In the genomic region with DNA sequence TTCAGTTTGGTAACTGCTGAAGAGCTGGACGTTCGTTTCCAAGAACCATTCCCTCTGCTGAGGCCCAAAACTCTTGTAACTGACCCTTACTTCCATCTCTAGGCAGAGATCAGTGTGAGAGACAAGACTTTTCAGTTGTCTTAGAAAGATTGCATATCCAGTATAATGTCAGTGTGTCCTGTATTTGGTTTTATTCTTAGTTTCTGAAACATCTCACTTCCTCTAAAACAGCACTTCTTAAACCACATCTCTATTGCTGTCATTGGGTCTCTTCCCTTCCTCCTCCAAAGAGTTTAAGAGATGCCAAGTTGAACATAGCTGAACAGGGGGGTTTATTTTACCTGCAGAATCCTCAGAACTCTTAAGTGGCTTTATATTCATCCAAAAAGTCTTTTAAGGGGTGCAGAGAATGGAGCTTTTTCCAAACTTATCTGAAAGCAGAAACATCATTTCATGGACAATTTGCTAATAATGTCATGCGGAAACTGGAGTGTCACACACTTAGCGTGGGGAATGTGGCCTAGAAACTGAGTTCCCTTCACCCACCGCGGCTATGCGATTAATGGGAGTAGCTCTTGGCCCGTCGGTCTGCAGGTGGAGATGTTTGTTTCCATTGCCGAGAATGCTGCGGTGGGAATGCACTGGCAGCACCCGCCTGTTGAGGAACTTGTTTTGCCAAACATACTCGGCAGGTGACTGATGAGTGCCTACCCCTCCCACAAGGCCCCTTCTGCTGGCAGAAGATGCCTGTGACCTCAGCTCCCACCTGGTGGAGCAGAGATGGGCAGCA, we compare ENCODE assay signal across 13 cellular contexts.
DNase-seq lines count a peak whose midpoint lies in the region; ATAC-seq and TF ChIP-seq lines count a peak whose summit lies in the region.
"Had no signal": no experiment of that assay in that cellular context is flagged by ENCODE, and none has a peak within 500 bp of the region (broad histone marks: within the 10 kb centered on the region; RNA-seq: fewer than 3 reads in every experiment).

No MANE protein-coding gene starts in this region.

- DNase-seq in Right ventricle myocardium inferior (ENCODE audit: missing footprints) (peak; percentile 32), left ventricle myocardium inferior (no peak), NOMO-1 (lab: John Stamatoyannopoulos, UW; ENCODE audit: unreplicated experiment in 2 of 2) (peak; percentile 41 to 91), ureter (ENCODE audit: low spot score) (peak; percentile 35), prostate gland (ENCODE audit: low spot score) (no peak), RWPE1 (ENCODE audit: low spot score) (no peak), HFFc6 (no peak)
- DNase-seq: activated naive CD4-positive, alpha-beta T cell treated with anti-CD3 and anti-CD28 coated beads, Interleukin-2, amount 50 U/mL, for 16 hours; NCI-H1092 had no signal

- no peak overlapping the region for H3K4me3 ChIP-seq in left ventricle myocardium inferior
- H3K4me3 ChIP-seq in prostate gland: no peak overlapping the region
- H3K4me3 ChIP-seq: A549, tibial nerve had no signal

- H3K36me3 ChIP-seq in left ventricle myocardium inferior (peaks cover 19% of the 10 kb centered on the region), prostate gland (no peaks in the 10 kb centered on the region)

- H3K4me1 ChIP-seq in left ventricle myocardium inferior (peaks cover 21% of the 10 kb centered on the region), prostate gland (replicated peaks) (no peaks in the 10 kb centered on the region)

- H3K27me3 ChIP-seq in left ventricle myocardium inferior (ENCODE audit: low read depth) (no peaks in the 10 kb centered on the region), prostate gland (replicated peaks; ENCODE audit: insufficient read depth) (no peaks in the 10 kb centered on the region)
- H3K27me3 ChIP-seq: tibial nerve had no signal

- WGBS in prostate gland: 66% methylated on average over 13 of the region's 13 CpGs

- H3K27ac Mint-ChIP-seq in HFFc6: no peak overlapping the region

- TF ChIP-seq CTCF in left ventricle myocardium inferior (IDR thresholded peaks at IDR 0.05; ENCODE audit: borderline replicate concordance) (no peak), prostate gland (IDR thresholded peaks at IDR 0.05) (no peak), RWPE1 (conservative IDR thresholded peaks at IDR 0.05; ENCODE audit: low read depth) (no peak), HFFc6 (IDR thresholded peaks at IDR 0.05) (no peak)

- ATAC-seq in Right ventricle myocardium inferior (no peak), HG02852 (IDR thresholded peaks at IDR 0.05; ENCODE audit: unreplicated experiment) (peak; percentile 75)
- ATAC-seq: A549, left colon had no signal

- H3K9me3 Mint-ChIP-seq in HFFc6: peaks cover 21% of the 10 kb centered on the region

- no peak overlapping the region for H3K4me3 Mint-ChIP-seq in HFFc6

- intact Hi-C loops in Right ventricle myocardium inferior (cut with DNase I) (loop anchor here (10.0 kb wide), 1 partner anchor 353 kb away; no protein-coding TSS in a partner anchor), left ventricle myocardium inferior (cut with micrococcal nuclease) (no loop called here), prostate gland (cut with DNase I) (loop anchor here (10.0 kb wide), 1 partner anchor 733 kb away; no protein-coding TSS in a partner anchor)

- TF ChIP-seq POLR2A in prostate gland (IDR thresholded peaks at IDR 0.05): no peak

- CTCF ChIA-PET in RWPE1 (lab: Yijun Ruan, JAX): interaction anchor here (0.6 to 1.0 kb wide), 2 partner anchors 187 to 353 kb away, joined by 3 to 4 read pairs; no protein-coding TSS in a partner anchor

- H3K27ac ChIP-seq in left ventricle myocardium inferior (replicated peaks) (no peak overlapping the region), prostate gland (no peak overlapping the region), RWPE1 (no peak overlapping the region)
- H3K27ac ChIP-seq: A549 had no signal

- no peaks in the 10 kb centered on the region for H3K4me1 Mint-ChIP-seq in HFFc6 (ENCODE audit: low read depth)

- no peaks in the 10 kb centered on the region for H3K36me3 Mint-ChIP-seq in HFFc6 (ENCODE audit: low read depth)

- no peaks in the 10 kb centered on the region; the same call in 1 of the 2 replicates for H3K27me3 Mint-ChIP-seq in HFFc6 (ENCODE audit: insufficient read depth)

- H3K9me3 ChIP-seq in left ventricle myocardium inferior (replicated peaks) (no peaks in the 10 kb centered on the region), prostate gland (no peaks in the 10 kb centered on the region)
- H3K9me3 ChIP-seq: A549, tibial nerve had no signal

- POLR2A ChIA-PET in RWPE1 (lab: Yijun Ruan, JAX; ENCODE audit: low non-redundant PET): no interaction called here

Comparison
In these comparisons a context has a peak if more than half of its experiments do, and no peak if none do; other contexts are left out.
1. DNase-seq: peak in Right ventricle myocardium inferior (single experiment), NOMO-1 (2 of 2) and ureter (single experiment); none in left ventricle myocardium inferior (single experiment), prostate gland (single experiment), RWPE1 (single experiment) and HFFc6 (single experiment).